1 cellular context compared by ENCODE assay signal in the genomic region with DNA sequence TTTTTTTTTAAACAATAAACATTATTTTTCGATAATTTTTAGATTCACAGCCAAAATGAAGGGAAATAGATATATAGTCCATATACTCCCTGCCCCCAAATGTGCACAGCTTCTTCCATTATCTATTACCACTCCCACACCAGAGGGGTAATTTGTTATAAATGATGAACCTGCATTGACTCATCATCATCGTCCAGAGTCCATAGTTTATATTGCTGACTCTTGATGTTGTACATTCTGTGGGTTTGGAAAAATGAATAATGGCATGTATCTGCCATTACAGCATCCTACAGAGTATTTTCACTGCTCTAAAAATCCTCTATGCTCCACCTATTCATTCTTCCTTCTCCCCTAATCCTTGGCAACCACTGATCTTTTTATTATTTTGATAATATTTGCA.
TF ChIP-seq lines count a peak whose summit lies in the region.

No MANE protein-coding gene starts in this region.

TF ChIP-seq in SK-N-SH treated with all-trans-retinoic acid at 6 μM for 48 hours, 23 proteins besides CTCF, POLR2A, EP300 and RAD21 (continued from another document):
- TF ChIP-seq, protein P1, sequence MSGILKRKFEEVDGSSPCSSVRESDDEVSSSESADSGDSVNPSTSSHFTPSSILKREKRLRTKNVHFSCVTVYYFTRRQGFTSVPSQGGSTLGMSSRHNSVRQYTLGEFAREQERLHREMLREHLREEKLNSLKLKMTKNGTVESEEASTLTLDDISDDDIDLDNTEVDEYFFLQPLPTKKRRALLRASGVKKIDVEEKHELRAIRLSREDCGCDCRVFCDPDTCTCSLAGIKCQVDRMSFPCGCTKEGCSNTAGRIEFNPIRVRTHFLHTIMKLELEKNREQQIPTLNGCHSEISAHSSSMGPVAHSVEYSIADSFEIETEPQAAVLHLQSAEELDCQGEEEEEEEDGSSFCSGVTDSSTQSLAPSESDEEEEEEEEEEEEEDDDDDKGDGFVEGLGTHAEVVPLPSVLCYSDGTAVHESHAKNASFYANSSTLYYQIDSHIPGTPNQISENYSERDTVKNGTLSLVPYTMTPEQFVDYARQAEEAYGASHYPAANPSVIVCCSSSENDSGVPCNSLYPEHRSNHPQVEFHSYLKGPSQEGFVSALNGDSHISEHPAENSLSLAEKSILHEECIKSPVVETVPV (CRISPR knock-in tag; IDR thresholded peaks at IDR 0.05), result no peak
- TF ChIP-seq SNAI2 (CRISPR knock-in tag; IDR thresholded peaks at IDR 0.05) (no peak), ISL1 (CRISPR knock-in tag; IDR thresholded peaks at IDR 0.05) (0 out of 2 replicates have a peak, but pooled peaks have one; percentile 31), ZNF70 (CRISPR knock-in tag; IDR thresholded peaks at IDR 0.05) (no peak), ZFP3 (CRISPR knock-in tag; IDR thresholded peaks at IDR 0.05) (peak; percentile 31; the same call in 1 of the 2 replicates), TCF4 (CRISPR knock-in tag; IDR thresholded peaks at IDR 0.05; ENCODE audit: borderline replicate concordance) (no peak)
- TF ChIP-seq, protein P2, sequence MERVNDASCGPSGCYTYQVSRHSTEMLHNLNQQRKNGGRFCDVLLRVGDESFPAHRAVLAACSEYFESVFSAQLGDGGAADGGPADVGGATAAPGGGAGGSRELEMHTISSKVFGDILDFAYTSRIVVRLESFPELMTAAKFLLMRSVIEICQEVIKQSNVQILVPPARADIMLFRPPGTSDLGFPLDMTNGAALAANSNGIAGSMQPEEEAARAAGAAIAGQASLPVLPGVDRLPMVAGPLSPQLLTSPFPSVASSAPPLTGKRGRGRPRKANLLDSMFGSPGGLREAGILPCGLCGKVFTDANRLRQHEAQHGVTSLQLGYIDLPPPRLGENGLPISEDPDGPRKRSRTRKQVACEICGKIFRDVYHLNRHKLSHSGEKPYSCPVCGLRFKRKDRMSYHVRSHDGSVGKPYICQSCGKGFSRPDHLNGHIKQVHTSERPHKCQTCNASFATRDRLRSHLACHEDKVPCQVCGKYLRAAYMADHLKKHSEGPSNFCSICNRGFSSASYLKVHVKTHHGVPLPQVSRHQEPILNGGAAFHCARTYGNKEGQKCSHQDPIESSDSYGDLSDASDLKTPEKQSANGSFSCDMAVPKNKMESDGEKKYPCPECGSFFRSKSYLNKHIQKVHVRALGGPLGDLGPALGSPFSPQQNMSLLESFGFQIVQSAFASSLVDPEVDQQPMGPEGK (CRISPR knock-in tag; IDR thresholded peaks at IDR 0.05; ENCODE audit: borderline replicate concordance), result no peak; the same call in 1 of the 2 replicates
TF ChIP-seq in SK-N-SH treated with all-trans-retinoic acid at 6 μM for 48 hours: peak in this region for 3.
